ENCODE assay signal across 27 cellular contexts in genomic region chr13:74681891-74682290, GRCh38.
"Had no signal": no experiment of that assay in that cellular context is flagged by ENCODE, and none has a peak within 500 bp of the region (broad histone marks: within the 10 kb centered on the region; RNA-seq: fewer than 3 reads in every experiment).

No MANE protein-coding gene starts in this region.

- H3K4me1 ChIP-seq: esophagus muscularis mucosa, gastroesophageal sphincter, heart right ventricle had no signal

- H3K27ac ChIP-seq: brain microvascular endothelial cell, esophagus muscularis mucosa, gastroesophageal sphincter, heart right ventricle had no signal

- H3K27ac Mint-ChIP-seq: activated CD4-positive, alpha-beta memory T cell treated with anti-CD3 and anti-CD28 coated beads, Interleukin-2, amount 10 ng/mL, durations not matched to agents 7 days and 5 days; activated CD4-positive, alpha-beta T cell treated with anti-CD3 and anti-CD28 coated beads, Interleukin-2, amount 10 ng/mL, durations not matched to agents 7 days and 5 days; activated naive CD8-positive, alpha-beta T cell; activated T-cell treated with anti-CD3 and anti-CD28 coated beads, Interleukin-2, amount 50 U/mL, for 24 hours; activated T-cell treated with anti-CD3 and anti-CD28 coated beads, Interleukin-2, amount 50 U/mL, for 72 hours; effector memory CD8-positive, alpha-beta T cell had no signal

- H3K4me3 Mint-ChIP-seq: activated CD4-positive, alpha-beta memory T cell treated with anti-CD3 and anti-CD28 coated beads, Interleukin-2, amount 10 ng/mL, durations not matched to agents 7 days and 5 days; activated CD4-positive, alpha-beta T cell treated with anti-CD3 and anti-CD28 coated beads, Interleukin-2, amount 10 ng/mL, durations not matched to agents 7 days and 5 days; activated naive CD8-positive, alpha-beta T cell; activated T-cell treated with anti-CD3 and anti-CD28 coated beads, Interleukin-2, amount 50 U/mL, for 24 hours; activated T-cell treated with anti-CD3 and anti-CD28 coated beads, Interleukin-2, amount 50 U/mL, for 72 hours; central memory CD8-positive, alpha-beta T cell; effector memory CD8-positive, alpha-beta T cell had no signal

- H3K9me3 ChIP-seq: esophagus muscularis mucosa, gastroesophageal sphincter had no signal

- H3K27me3 Mint-ChIP-seq: activated CD4-positive, alpha-beta memory T cell treated with anti-CD3 and anti-CD28 coated beads, Interleukin-2, amount 10 ng/mL, durations not matched to agents 7 days and 5 days; activated CD4-positive, alpha-beta T cell treated with anti-CD3 and anti-CD28 coated beads, Interleukin-2, amount 10 ng/mL, durations not matched to agents 7 days and 5 days had no signal

- H3K36me3 ChIP-seq: brain microvascular endothelial cell, esophagus muscularis mucosa, gastroesophageal sphincter, heart right ventricle had no signal

- H3K9me3 Mint-ChIP-seq: activated CD4-positive, alpha-beta memory T cell treated with anti-CD3 and anti-CD28 coated beads, Interleukin-2, amount 10 ng/mL, durations not matched to agents 7 days and 5 days; activated CD4-positive, alpha-beta T cell treated with anti-CD3 and anti-CD28 coated beads, Interleukin-2, amount 10 ng/mL, durations not matched to agents 7 days and 5 days; central memory CD8-positive, alpha-beta T cell; effector memory CD8-positive, alpha-beta T cell had no signal

- DNase-seq: activated CD4-positive, alpha-beta memory T cell treated with anti-CD3 and anti-CD28 coated beads, Interleukin-2, amount 10 ng/mL, durations not matched to agents 7 days and 5 days; activated CD4-positive, alpha-beta T cell treated with anti-CD3 and anti-CD28 coated beads for 1 hour; activated CD4-positive, alpha-beta T cell treated with anti-CD3 and anti-CD28 coated beads for 4 hours; activated CD4-positive, alpha-beta T cell treated with anti-CD3 and anti-CD28 coated beads, Interleukin-2, amount 10 ng/mL, durations not matched to agents 7 days and 5 days; activated CD4-positive, alpha-beta T cell treated with anti-CD3 and anti-CD28 coated beads, Interleukin-2, amount 50 U/mL, for 4 hours; activated CD8-positive, alpha-beta memory T cell treated with anti-CD3 and anti-CD28 coated beads, Interleukin-2, amount 50 U/mL, for 48 hours; activated gamma-delta T cell treated with Interleukin-2 at 50 U/mL for 16 hours; activated naive CD4-positive, alpha-beta T cell treated with anti-CD3 and anti-CD28 coated beads, Interleukin-2, amount 50 U/mL, for 16 hours; activated naive CD4-positive, alpha-beta T cell treated with Interleukin-2 at 50 U/mL for 16 hours; activated T-cell treated with anti-CD3 and anti-CD28 coated beads for 4 hours; activated T-cell treated with anti-CD3 and anti-CD28 coated beads, Interleukin-2, amount 50 U/mL, for 24 hours; activated T-cell treated with anti-CD3 and anti-CD28 coated beads, Interleukin-2, amount 50 U/mL, for 72 hours; amniotic stem cell; anterior cingulate cortex; brain microvascular endothelial cell; cortex of kidney; dermis blood vessel endothelial cell; effector CD4-positive, alpha-beta T cell; effector memory CD8-positive, alpha-beta T cell; erythroblast; foreskin melanocyte; heart right ventricle; T-helper 2 cell had no signal

- ATAC-seq: activated T-cell treated with anti-CD3 and anti-CD28 coated beads, Interleukin-2, amount 50 U/mL, for 72 hours; effector memory CD8-positive, alpha-beta T cell; gastroesophageal sphincter; heart right ventricle had no signal

- H3K4me1 Mint-ChIP-seq: activated CD4-positive, alpha-beta memory T cell treated with anti-CD3 and anti-CD28 coated beads, Interleukin-2, amount 10 ng/mL, durations not matched to agents 7 days and 5 days; activated CD4-positive, alpha-beta T cell treated with anti-CD3 and anti-CD28 coated beads, Interleukin-2, amount 10 ng/mL, durations not matched to agents 7 days and 5 days; central memory CD8-positive, alpha-beta T cell had no signal

- H3K4me3 ChIP-seq: esophagus muscularis mucosa, gastroesophageal sphincter, heart right ventricle had no signal

- H3K27me3 ChIP-seq: brain microvascular endothelial cell, esophagus muscularis mucosa, gastroesophageal sphincter, heart right ventricle had no signal
